ENCODE assay signal across 1 cellular context in genomic region chr5:74766887-74767578, GRCh38.
TF ChIP-seq lines count a peak whose summit lies in the region.

GFM2 (minus strand) TSS chr5:74767117; CDS start chr5:74763742, 3,375 bp downstream.
NSA2 (plus strand) TSS chr5:74767249; CDS start chr5:74767361, 112 bp downstream.

TF ChIP-seq in HEK293, 187 proteins besides CTCF, POLR2A, EP300 and RAD21 (continued from another document and continues in another):
- 0 out of 2 replicates have a peak, but pooled peaks have one; percentile 38 for TF ChIP-seq GLI2 (tag by site-specific recombination; IDR thresholded peaks at IDR 0.05; ENCODE audit: borderline replicate concordance, low read depth)
- peak; percentile 89 for TF ChIP-seq ZNF558 (tag by site-specific recombination; IDR thresholded peaks at IDR 0.05)
- TF ChIP-seq ZNF561 (tag by site-specific recombination; IDR thresholded peaks at IDR 0.05; ENCODE audit: borderline replicate concordance) = no peak; the same call in none of the 2 replicates
- no peak for TF ChIP-seq ZNF777 (tag by site-specific recombination; IDR thresholded peaks at IDR 0.05; ENCODE audit: borderline replicate concordance)
- peak; percentile 87 for TF ChIP-seq ZNF692 (tag by site-specific recombination; IDR thresholded peaks at IDR 0.05)
- no peak for TF ChIP-seq HOXD13 (CRISPR knock-in tag; IDR thresholded peaks at IDR 0.05; ENCODE audit: borderline replicate concordance)
- no peak for TF ChIP-seq ZNF155 (tag by site-specific recombination; IDR thresholded peaks at IDR 0.05)
- TF ChIP-seq ZNF639 (tag by site-specific recombination; IDR thresholded peaks at IDR 0.05) = peak; percentile 97
- no peak for TF ChIP-seq ZNF776 (tag by site-specific recombination; IDR thresholded peaks at IDR 0.05; ENCODE audit: borderline replicate concordance)
- TF ChIP-seq ZSCAN4 (tag by site-specific recombination; IDR thresholded peaks at IDR 0.05) = peak; percentile 32; the same call in 1 of the 2 replicates
- TF ChIP-seq ZNF16 (tag by site-specific recombination; IDR thresholded peaks at IDR 0.05; ENCODE audit: low read depth) = no peak
- TF ChIP-seq ZEB2 (tag by site-specific recombination; IDR thresholded peaks at IDR 0.05) = peak; percentile 75; the same call in 1 of the 2 replicates
- TF ChIP-seq ZBTB7A (tag by site-specific recombination; IDR thresholded peaks at IDR 0.05; ENCODE audit: low read depth) = peak; percentile 68; the same call in 1 of the 2 replicates
- peak; percentile 78 for TF ChIP-seq ZFHX2 (tag by site-specific recombination; conservative IDR thresholded peaks at IDR 0.05)
- TF ChIP-seq ZNF366 (tag by site-specific recombination; conservative IDR thresholded peaks at IDR 0.05) = no peak; the same call in 1 of the 2 replicates
- TF ChIP-seq ELK4 (IDR thresholded peaks at IDR 0.05; ENCODE audit: borderline replicate concordance, low read depth, low read length) = no peak; the same call in 1 of the 2 replicates
- TF ChIP-seq ZNF274 (IDR thresholded peaks at IDR 0.05; ENCODE audit: low read length) = no peak
- TF ChIP-seq ZNF274 (tag by site-specific recombination; IDR thresholded peaks at IDR 0.05; ENCODE audit: borderline replicate concordance) = no peak
- TF ChIP-seq PRDM2 (tag by site-specific recombination; IDR thresholded peaks at IDR 0.05; ENCODE audit: borderline replicate concordance) = no peak; the same call in 1 of the 2 replicates
- no peak for TF ChIP-seq ZNF768 (tag by site-specific recombination; IDR thresholded peaks at IDR 0.05)
- no peak for TF ChIP-seq IKZF3 (tag by site-specific recombination; IDR thresholded peaks at IDR 0.05)
- peak; percentile 95 for TF ChIP-seq ZXDB (tag by site-specific recombination; IDR thresholded peaks at IDR 0.05)
- TF ChIP-seq ZNF10 (tag by site-specific recombination; IDR thresholded peaks at IDR 0.05) = 0 out of 2 replicates have a peak, but pooled peaks have one; percentile 25
- no peak for TF ChIP-seq ZNF133 (tag by site-specific recombination; IDR thresholded peaks at IDR 0.05)
- TF ChIP-seq ZNF404 (tag by site-specific recombination; IDR thresholded peaks at IDR 0.05) = no peak
- no peak for TF ChIP-seq ZNF621 (tag by site-specific recombination; IDR thresholded peaks at IDR 0.05)
- peak; percentile 63; the same call in 1 of the 2 replicates for TF ChIP-seq ZNF664 (tag by site-specific recombination; IDR thresholded peaks at IDR 0.05)
- TF ChIP-seq KLF9 (tag by site-specific recombination; IDR thresholded peaks at IDR 0.05; ENCODE audit: low read depth) = peak; percentile 56; the same call in 1 of the 2 replicates
- TF ChIP-seq ZNF292 (tag by site-specific recombination; IDR thresholded peaks at IDR 0.05; ENCODE audit: borderline replicate concordance, low read depth) = no peak
- peak; percentile 54; the same call in 1 of the 2 replicates for TF ChIP-seq ZNF341 (tag by site-specific recombination; IDR thresholded peaks at IDR 0.05; ENCODE audit: low read depth)
- TF ChIP-seq ZNF548 (tag by site-specific recombination; IDR thresholded peaks at IDR 0.05) = no peak
- TF ChIP-seq ZNF596 (tag by site-specific recombination; IDR thresholded peaks at IDR 0.05) = no peak
- TF ChIP-seq SCRT1 (tag by site-specific recombination; IDR thresholded peaks at IDR 0.05; ENCODE audit: borderline replicate concordance) = no peak
- no peak for TF ChIP-seq ZNF350 (tag by site-specific recombination; IDR thresholded peaks at IDR 0.05)
- TF ChIP-seq ZNF529 (tag by site-specific recombination; IDR thresholded peaks at IDR 0.05; ENCODE audit: insufficient replicate concordance) = no peak
- TF ChIP-seq ZNF555 (tag by site-specific recombination; conservative IDR thresholded peaks at IDR 0.05) = no peak
- no peak for TF ChIP-seq RBAK (tag by site-specific recombination; IDR thresholded peaks at IDR 0.05)
- TF ChIP-seq ZNF645 (tag by site-specific recombination; IDR thresholded peaks at IDR 0.05) = 0 out of 2 replicates have a peak, but pooled peaks have one; percentile 57
- TF ChIP-seq ZNF362 (tag by site-specific recombination; IDR thresholded peaks at IDR 0.05) = no peak
- peak; percentile 56; the same call in 1 of the 2 replicates for TF ChIP-seq ZBTB6 (tag by site-specific recombination; IDR thresholded peaks at IDR 0.05)
- TF ChIP-seq PRDM1 (tag by site-specific recombination; IDR thresholded peaks at IDR 0.05) = peak; percentile 77
- TF ChIP-seq AEBP2 (tag by site-specific recombination; IDR thresholded peaks at IDR 0.05; ENCODE audit: borderline replicate concordance) = no peak
- TF ChIP-seq ZNF843 (tag by site-specific recombination; IDR thresholded peaks at IDR 0.05) = peak; percentile 61
- TF ChIP-seq ZBTB17 (tag by site-specific recombination; IDR thresholded peaks at IDR 0.05) = peak; percentile 98
